Comparison of ENCODE assay signal across 13 cellular contexts in the genomic region with DNA sequence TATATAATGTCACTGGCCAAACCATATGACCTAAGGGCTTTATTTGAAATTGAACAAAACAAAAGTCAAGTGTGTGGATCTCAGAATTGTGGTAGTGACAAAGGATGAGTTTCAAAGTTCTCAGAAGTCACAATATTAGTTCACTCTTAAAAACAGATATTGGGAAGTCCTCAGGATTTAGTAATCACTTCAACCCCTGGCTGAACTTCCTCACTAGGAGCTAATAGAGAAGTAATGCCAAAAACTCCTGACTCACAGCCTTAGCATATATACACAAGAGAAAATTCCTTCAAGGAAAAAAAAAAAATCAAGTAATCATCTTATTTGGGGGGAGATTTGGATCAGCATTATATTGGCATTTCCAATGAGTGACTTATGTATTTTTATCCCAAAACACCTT.
A peak's percentile ranks its signal among the peaks of the same experiment; 100 is the strongest.
DNase-seq lines count a peak whose midpoint lies in the region; TF ChIP-seq lines count a peak whose summit lies in the region.
"Had no signal": no experiment of that assay in that cellular context is flagged by ENCODE, and none has a peak within 500 bp of the region (broad histone marks: within the 10 kb centered on the region; RNA-seq: fewer than 3 reads in every experiment).

No MANE protein-coding gene starts in this region.

- POLR2A ChIA-PET in BJ (lab: Charles Lee): no interaction called here

- H3K36me3 Mint-ChIP-seq in immature natural killer cell (peaks cover 0 to 7% (median 3%) of the 10 kb centered on the region in 3 donors), progenitor cell of endocrine pancreas (ENCODE audit: insufficient read depth) (peaks cover 4% of the 10 kb centered on the region)

- no peak overlapping the region for H3K27ac Mint-ChIP-seq in immature natural killer cell
- no peak overlapping the region for H3K27ac Mint-ChIP-seq in progenitor cell of endocrine pancreas

- H3K9ac ChIP-seq in colonic mucosa (ENCODE audit: low read depth in 2 of 2, low read length in 2 of 2): no peak overlapping the region

- CTCF ChIA-PET in BJ (lab: Yijun Ruan, JAX): interaction anchor here (0.5 to 1.8 kb wide), 4 partner anchors 12 to 122 kb away, joined by 3 to 5 read pairs (median 3); partner anchors contain the start of gene APOA5

- H3K9me3 Mint-ChIP-seq in immature natural killer cell: no peaks in the 10 kb centered on the region
- H3K9me3 Mint-ChIP-seq in progenitor cell of endocrine pancreas (ENCODE audit: low read depth): no peaks in the 10 kb centered on the region

- H3K27ac ChIP-seq in colonic mucosa (peak overlapping the region; percentile 6), neutrophil (peak overlapping the region; percentile 84)
- H3K27ac ChIP-seq: uterus had no signal

- DNase-seq in BJ (ENCODE audit: low read depth) (peak; percentile 34), LHCN-M2 (ENCODE audit: low read depth) (peak; percentile 6), colonic mucosa (no peak), immature natural killer cell (no peak), H4 (ENCODE audit: low spot score) (no peak), progenitor cell of endocrine pancreas (ENCODE audit: low spot score, unreplicated experiment) (no peak)
- no peak for DNase-seq in activated CD4-positive, alpha-beta T cell treated with anti-CD3 and anti-CD28 coated beads for 4 hours
- DNase-seq: activated CD4-positive, CD25-positive, alpha-beta regulatory T cell treated with anti-CD3 and anti-CD28 coated beads, Interleukin-2, amount 50 U/mL, for 72 hours; hippocampal formation; NCI-H524; SHP77; uterus had no signal

- H3K4me1 Mint-ChIP-seq in immature natural killer cell (peaks cover 16 to 28% of the 10 kb centered on the region in 2 donors), progenitor cell of endocrine pancreas (ENCODE audit: low read depth) (peaks cover 6% of the 10 kb centered on the region)

- intact Hi-C loops in colonic mucosa (cut with DNase I): no loop called here

- no peak overlapping the region for H3K4me3 Mint-ChIP-seq in immature natural killer cell
- H3K4me3 Mint-ChIP-seq in progenitor cell of endocrine pancreas (ENCODE audit: low read depth): no peak overlapping the region

- H3K4me1 ChIP-seq in colonic mucosa (no peaks in the 10 kb centered on the region), neutrophil (ENCODE audit: control insufficient read depth in 1 of 2, insufficient read depth in 1 of 2, low read depth in 1 of 2, low read length in 1 of 2) (peaks cover 46 to 48% of the 10 kb centered on the region in 2 experiments)
- H3K4me1 ChIP-seq: uterus had no signal

- H3K4me3 ChIP-seq in BJ (ENCODE audit: low read depth, low read length) (no peak overlapping the region), colonic mucosa (no peak overlapping the region), neutrophil (ENCODE audit: low read depth in 1 of 2, low read length in 1 of 2) (peak overlapping the region in 1 of 2 experiments; percentile 32)
- H3K4me3 ChIP-seq: uterus had no signal

- H3K9me3 ChIP-seq in colonic mucosa (no peaks in the 10 kb centered on the region), neutrophil (no peaks in the 10 kb centered on the region)
- H3K9me3 ChIP-seq: uterus had no signal

- H3K27me3 Mint-ChIP-seq in immature natural killer cell (ENCODE audit: low read depth in 3 of 3): peaks cover 0 to 3% (median 2%) of the 10 kb centered on the region in 3 donors
- no peaks in the 10 kb centered on the region for H3K27me3 Mint-ChIP-seq in progenitor cell of endocrine pancreas

- TF ChIP-seq CTCF in BJ (IDR thresholded peaks at IDR 0.05; ENCODE audit: insufficient read depth, low read depth, low read length) (no peak), colonic mucosa (IDR thresholded peaks at IDR 0.05) (no peak), neutrophil (IDR thresholded peaks at IDR 0.05) (no peak), progenitor cell of endocrine pancreas (IDR thresholded peaks at IDR 0.05; ENCODE audit: unreplicated experiment) (no peak)

- H3K36me3 ChIP-seq in BJ (ENCODE audit: control insufficient read depth, insufficient read depth, low read length) (no peaks in the 10 kb centered on the region), colonic mucosa (no peaks in the 10 kb centered on the region), neutrophil (no peaks in the 10 kb centered on the region)
- H3K36me3 ChIP-seq: uterus had no signal

- H3K27me3 ChIP-seq in BJ (ENCODE audit: control insufficient read depth, insufficient read depth, low read length) (no peaks in the 10 kb centered on the region), colonic mucosa (no peaks in the 10 kb centered on the region), neutrophil (no peaks in the 10 kb centered on the region)
- H3K27me3 ChIP-seq: uterus had no signal

Comparison
In these comparisons a context has a peak if more than half of its experiments do, and no peak if none do; other contexts are left out.
1. DNase-seq: peak in BJ (single experiment) and LHCN-M2 (single experiment); none in colonic mucosa (single experiment), immature natural killer cell (0 of 3), activated CD4-positive, alpha-beta T cell treated with anti-CD3 and anti-CD28 coated beads for 4 hours (0 of 2), H4 (single experiment) and progenitor cell of endocrine pancreas (single experiment).